In the genomic region with DNA sequence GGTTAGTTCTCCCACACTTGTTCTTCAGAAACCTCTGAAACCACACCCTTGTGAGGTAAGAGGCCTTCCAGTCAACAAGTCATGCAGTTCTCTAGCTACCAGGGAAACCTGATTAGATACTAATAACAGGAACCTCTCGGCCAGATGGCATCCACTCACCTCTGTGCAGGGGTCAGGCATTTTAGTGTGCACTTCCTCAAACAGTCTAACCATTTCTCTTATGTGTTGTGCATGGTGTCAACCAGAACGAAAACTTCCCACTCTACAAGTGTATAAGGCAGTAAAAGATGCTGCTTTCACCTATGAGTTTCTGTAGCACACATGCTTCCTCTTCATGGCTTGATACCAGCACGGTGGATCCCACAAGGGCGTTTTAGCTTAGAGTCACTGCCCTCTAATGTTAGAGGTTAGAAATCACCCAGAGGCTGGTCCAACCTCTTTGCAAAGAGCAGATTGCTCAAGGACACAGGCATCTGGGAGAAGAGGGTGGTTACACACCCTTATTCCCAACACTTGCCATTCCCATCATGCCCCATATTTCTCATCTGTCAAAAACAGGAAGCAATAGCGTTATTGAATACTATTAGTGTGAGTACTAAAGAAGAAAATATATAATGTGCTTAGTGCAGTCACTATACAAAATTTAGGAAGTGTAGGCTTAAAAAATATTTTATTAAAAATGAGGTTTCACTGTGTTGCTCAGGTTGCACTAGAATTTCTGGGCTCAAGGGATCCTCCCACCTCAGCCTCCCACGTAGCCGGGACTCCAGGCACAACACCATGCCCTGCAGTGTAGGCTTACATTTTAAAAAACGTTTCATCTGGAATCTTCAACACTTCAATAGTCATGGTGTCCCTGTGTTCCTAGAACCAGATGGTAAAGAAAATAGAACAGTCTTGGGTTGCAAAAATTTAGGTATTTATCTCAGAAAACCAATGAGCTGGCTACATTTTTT, we compare ENCODE assay signal across 8 cellular contexts. TPM values are rescaled to one million over a fixed set of nuclear protein-coding genes. Genes with fewer than 3 reads are reported as not detected.
DNase-seq lines count a peak whose midpoint lies in the region; ATAC-seq, FAIRE-seq and TF ChIP-seq lines count a peak whose summit lies in the region.

No MANE protein-coding gene starts in this region.

- H3K27me3 Mint-ChIP-seq in activated CD4-positive, alpha-beta memory T cell treated with anti-CD3 and anti-CD28 coated beads, Interleukin-2, amount 10 ng/mL, durations not matched to agents 7 days and 5 days: peaks cover 16% of the 10 kb centered on the region

- ATAC-seq in HG02852 (IDR thresholded peaks at IDR 0.05; ENCODE audit: unreplicated experiment) (peak; percentile 97), sciatic nerve (peak; percentile 78)

- POLR2A ChIA-PET in activated CD4-positive, alpha-beta memory T cell treated with anti-CD3 and anti-CD28 coated beads, Interleukin-2, amount 10 ng/mL, durations not matched to agents 7 days and 5 days (lab: Charles Lee): interaction anchor here (0.7 kb wide), 1 partner anchor 58 kb away, joined by 3 read pairs; no protein-coding TSS in a partner anchor

- intact Hi-C loops in sciatic nerve (cut with DNase I): no loop called here

- H3K4me3 Mint-ChIP-seq in activated CD4-positive, alpha-beta memory T cell treated with anti-CD3 and anti-CD28 coated beads, Interleukin-2, amount 10 ng/mL, durations not matched to agents 7 days and 5 days: no peak overlapping the region

- H3K9me3 Mint-ChIP-seq in activated CD4-positive, alpha-beta memory T cell treated with anti-CD3 and anti-CD28 coated beads, Interleukin-2, amount 10 ng/mL, durations not matched to agents 7 days and 5 days: no peaks in the 10 kb centered on the region

- peaks cover 7% of the 10 kb centered on the region for H3K4me1 Mint-ChIP-seq in activated CD4-positive, alpha-beta memory T cell treated with anti-CD3 and anti-CD28 coated beads, Interleukin-2, amount 10 ng/mL, durations not matched to agents 7 days and 5 days

- peak; percentile 98 for FAIRE-seq in GM18507 (lab: Jason Lieb, UNC)

- H3K36me3 Mint-ChIP-seq in activated CD4-positive, alpha-beta memory T cell treated with anti-CD3 and anti-CD28 coated beads, Interleukin-2, amount 10 ng/mL, durations not matched to agents 7 days and 5 days (ENCODE audit: low read depth): no peaks in the 10 kb centered on the region

- peak; percentile 42 for TF ChIP-seq CTCF in NB4 (IDR thresholded peaks at IDR 0.05; ENCODE audit: low read depth, low read length)

- no peak overlapping the region for H3K4me3 ChIP-seq in NB4 (ENCODE audit: low read depth, low read length)

- DNase-seq in CD1c-positive myeloid dendritic cell (ENCODE audit: extremely low spot score) (peak; percentile 89), GM18507 (ENCODE audit: extremely low spot score, insufficient read length, low read depth) (peak; percentile 91), NB4 (ENCODE audit: low read depth) (peak; percentile 77), glomerular endothelial cell (ENCODE audit: extremely low read depth, low read depth, low spot score) (peak; percentile 55), sciatic nerve (ENCODE audit: low spot score) (no peak), COR-L47 (lab: John Stamatoyannopoulos, UW) (no peak)
- peak; percentile 29 for DNase-seq in activated CD4-positive, alpha-beta memory T cell treated with anti-CD3 and anti-CD28 coated beads, Interleukin-2, amount 10 ng/mL, durations not matched to agents 7 days and 5 days

- TF ChIP-seq POLR2A in NB4 (IDR thresholded peaks at IDR 0.05; ENCODE audit: extremely low read depth, insufficient read length): no peak

- no peak overlapping the region for H3K27ac Mint-ChIP-seq in activated CD4-positive, alpha-beta memory T cell treated with anti-CD3 and anti-CD28 coated beads, Interleukin-2, amount 10 ng/mL, durations not matched to agents 7 days and 5 days

- CTCF ChIA-PET in activated CD4-positive, alpha-beta memory T cell treated with anti-CD3 and anti-CD28 coated beads, Interleukin-2, amount 10 ng/mL, durations not matched to agents 7 days and 5 days (lab: Charles Lee): interaction anchor here (0.6 to 2.1 kb wide), 5 partner anchors 10 to 64 kb away, joined by 3 to 7 read pairs (median 3); no protein-coding TSS in a partner anchor

RNA-seq across cellular contexts. Expression of a gene that starts 34.5 kb away (rescaled TPM):
- total RNA-seq in activated CD4-positive, alpha-beta memory T cell treated with anti-CD3 and anti-CD28 coated beads, Interleukin-2, amount 10 ng/mL, durations not matched to agents 7 days and 5 days: 1 to 10 TPM; 3.5 to 4.9 TPM
- 19.4 and 32.8 TPM in 2 replicates for total RNA-seq in glomerular endothelial cell
- 53.4 TPM for total RNA-seq in sciatic nerve

RNA-seq across cellular contexts. Expression of a gene that starts 59.2 kb away (rescaled TPM):
- 10 to 100 TPM; 54.0 to 59.7 TPM for total RNA-seq in activated CD4-positive, alpha-beta memory T cell treated with anti-CD3 and anti-CD28 coated beads, Interleukin-2, amount 10 ng/mL, durations not matched to agents 7 days and 5 days
- total RNA-seq in glomerular endothelial cell: 60.4 and 98.1 TPM in 2 replicates
- 145 TPM for total RNA-seq in sciatic nerve

Comparison
In these comparisons a context has a peak if more than half of its experiments do, and no peak if none do; other contexts are left out.
1. DNase-seq: peak in CD1c-positive myeloid dendritic cell (single experiment), GM18507 (single experiment), NB4 (single experiment), activated CD4-positive, alpha-beta memory T cell treated with anti-CD3 and anti-CD28 coated beads, Interleukin-2, amount 10 ng/mL, durations not matched to agents 7 days and 5 days (single experiment) and glomerular endothelial cell (single experiment); none in sciatic nerve (single experiment) and COR-L47 (single experiment).